ENCODE assay signal across 1 cellular context in genomic region chr7:32670105-32670504, GRCh38.
TF ChIP-seq lines count a peak whose summit lies in the region.

No MANE protein-coding gene starts in this region.

TF ChIP-seq in HepG2, 621 proteins besides CTCF, POLR2A, EP300 and RAD21 (continued from another document and continues in another):
- peak; percentile 28; the same call in 1 of the 2 replicates for TF ChIP-seq TFDP1 (CRISPR knock-in tag; IDR thresholded peaks at IDR 0.05; ENCODE audit: borderline replicate concordance)
- no peak for TF ChIP-seq KDM1A (CRISPR knock-in tag; IDR thresholded peaks at IDR 0.05)
- TF ChIP-seq U2AF1 (optimal IDR thresholded peaks at IDR 0.05; ENCODE audit: low read depth, low read length) = no peak
- TF ChIP-seq ZNF318 (CRISPR knock-in tag; IDR thresholded peaks at IDR 0.05) = no peak
- peak; percentile 93 for TF ChIP-seq MIXL1 (CRISPR knock-in tag; IDR thresholded peaks at IDR 0.05)
- TF ChIP-seq ZNF512B (CRISPR knock-in tag; IDR thresholded peaks at IDR 0.05; ENCODE audit: borderline replicate concordance) = no peak
- TF ChIP-seq ZFP36L1 (CRISPR knock-in tag; IDR thresholded peaks at IDR 0.05) = no peak
- no peak for TF ChIP-seq ZNF20 (CRISPR knock-in tag; IDR thresholded peaks at IDR 0.05)
- no peak for TF ChIP-seq HMGXB3 (CRISPR knock-in tag; IDR thresholded peaks at IDR 0.05; ENCODE audit: borderline replicate concordance)
- TF ChIP-seq XBP1 (CRISPR knock-in tag; IDR thresholded peaks at IDR 0.05) = no peak
- TF ChIP-seq SP1 (IDR thresholded peaks at IDR 0.05) = no peak
- no peak for TF ChIP-seq SP1 (CRISPR knock-in tag; IDR thresholded peaks at IDR 0.05)
- TF ChIP-seq KLF13 (CRISPR knock-in tag; IDR thresholded peaks at IDR 0.05) = no peak
- peak; percentile 60 for TF ChIP-seq ZNF574 (CRISPR knock-in tag; IDR thresholded peaks at IDR 0.05)
- TF ChIP-seq PATZ1 (CRISPR knock-in tag; IDR thresholded peaks at IDR 0.05) = peak; percentile 65
- no peak for TF ChIP-seq IRF1 (CRISPR knock-in tag; IDR thresholded peaks at IDR 0.05; ENCODE audit: low read depth)
- no peak for TF ChIP-seq BHLHE40 (IDR thresholded peaks at IDR 0.05; ENCODE audit: low read length)
- TF ChIP-seq SUZ12 (IDR thresholded peaks at IDR 0.05; ENCODE audit: low read depth, low read length) = no peak
- TF ChIP-seq ZNF451 (CRISPR knock-in tag; IDR thresholded peaks at IDR 0.05) = no peak
- TF ChIP-seq MED13 (CRISPR knock-in tag; IDR thresholded peaks at IDR 0.05) = 0 out of 2 replicates have a peak, but pooled peaks have one; percentile 57
- no peak for TF ChIP-seq ZSCAN22 (CRISPR knock-in tag; IDR thresholded peaks at IDR 0.05)
- TF ChIP-seq THRA (CRISPR knock-in tag; IDR thresholded peaks at IDR 0.05; ENCODE audit: borderline replicate concordance) = peak; percentile 76; the same call in 1 of the 2 replicates
- TF ChIP-seq RXRA (CRISPR knock-in tag; IDR thresholded peaks at IDR 0.05) = no peak; the same call in 1 of the 2 replicates
- TF ChIP-seq ZNF749 (CRISPR knock-in tag; IDR thresholded peaks at IDR 0.05; ENCODE audit: borderline replicate concordance) = no peak
- TF ChIP-seq ZBTB49 (CRISPR knock-in tag; IDR thresholded peaks at IDR 0.05; ENCODE audit: borderline replicate concordance) = no peak
- TF ChIP-seq KAT8 (CRISPR knock-in tag; IDR thresholded peaks at IDR 0.05) = peak; percentile 63; the same call in 1 of the 2 replicates
